ENCODE assay signal across 28 cellular contexts in the genomic region with DNA sequence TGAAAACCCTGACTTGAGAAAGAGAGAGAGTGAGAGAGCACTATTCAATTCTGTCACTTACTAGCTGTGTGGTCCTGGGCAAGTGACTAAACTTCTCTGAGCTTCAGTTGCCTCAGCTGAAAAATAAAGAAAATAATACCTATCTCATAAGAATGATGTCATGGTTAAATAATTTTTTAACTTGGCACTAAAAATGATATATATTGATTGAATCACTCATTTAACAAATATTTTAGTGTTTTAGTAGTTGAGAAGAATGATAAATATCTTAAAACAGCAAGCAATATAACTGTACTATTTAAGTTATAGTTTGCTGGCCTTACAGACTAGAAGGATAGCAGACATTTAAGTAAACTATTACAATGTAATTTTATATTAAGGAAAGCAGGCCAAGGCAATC.
"Had no signal": no experiment of that assay in that cellular context is flagged by ENCODE, and none has a peak within 500 bp of the region (broad histone marks: within the 10 kb centered on the region; RNA-seq: fewer than 3 reads in every experiment).

No MANE protein-coding gene starts in this region.

- H3K4me1 ChIP-seq: colonic mucosa, esophagus squamous epithelium, foreskin keratinocyte, gastrocnemius medialis had no signal

- H3K36me3 ChIP-seq: colonic mucosa, esophagus muscularis mucosa, esophagus squamous epithelium, gastrocnemius medialis, gastroesophageal sphincter, heart left ventricle, heart right ventricle had no signal

- H3K27me3 ChIP-seq: colonic mucosa, dorsolateral prefrontal cortex, esophagus muscularis mucosa, esophagus squamous epithelium, foreskin keratinocyte, gastrocnemius medialis, gastroesophageal sphincter, heart left ventricle, heart right ventricle had no signal

- ATAC-seq: effector memory CD8-positive, alpha-beta T cell; esophagus mucosa; foreskin keratinocyte; gastrocnemius medialis; gastroesophageal sphincter; heart left ventricle; heart right ventricle had no signal

- H3K27ac ChIP-seq: colonic mucosa, coronary artery, dorsolateral prefrontal cortex, epithelial cell of prostate, esophagus muscularis mucosa, esophagus squamous epithelium, foreskin keratinocyte, gastrocnemius medialis, gastroesophageal sphincter had no signal

- H3K9me3 ChIP-seq: colonic mucosa, esophagus muscularis mucosa, gastrocnemius medialis, gastroesophageal sphincter had no signal

- H3K4me3 ChIP-seq: colonic mucosa, coronary artery, dorsolateral prefrontal cortex, esophagus muscularis mucosa, esophagus squamous epithelium, gastrocnemius medialis, gastroesophageal sphincter, heart left ventricle, heart right ventricle had no signal

- FAIRE-seq: colon, endometrium, endothelial cell of umbilical vein, frontal cortex had no signal

- DNase-seq: colonic mucosa; cortex of kidney; dermis blood vessel endothelial cell; dorsolateral prefrontal cortex; effector CD4-positive, alpha-beta T cell; effector CD8-positive, alpha-beta T cell; effector memory CD4-positive, alpha-beta T cell; effector memory CD8-positive, alpha-beta T cell; endodermal cell; erythroblast; esophagus squamous epithelium; foreskin fibroblast; foreskin keratinocyte; foreskin melanocyte; gastrocnemius medialis; glutamatergic neuron; head of caudate nucleus; heart left ventricle; heart right ventricle had no signal
